In the genomic region with DNA sequence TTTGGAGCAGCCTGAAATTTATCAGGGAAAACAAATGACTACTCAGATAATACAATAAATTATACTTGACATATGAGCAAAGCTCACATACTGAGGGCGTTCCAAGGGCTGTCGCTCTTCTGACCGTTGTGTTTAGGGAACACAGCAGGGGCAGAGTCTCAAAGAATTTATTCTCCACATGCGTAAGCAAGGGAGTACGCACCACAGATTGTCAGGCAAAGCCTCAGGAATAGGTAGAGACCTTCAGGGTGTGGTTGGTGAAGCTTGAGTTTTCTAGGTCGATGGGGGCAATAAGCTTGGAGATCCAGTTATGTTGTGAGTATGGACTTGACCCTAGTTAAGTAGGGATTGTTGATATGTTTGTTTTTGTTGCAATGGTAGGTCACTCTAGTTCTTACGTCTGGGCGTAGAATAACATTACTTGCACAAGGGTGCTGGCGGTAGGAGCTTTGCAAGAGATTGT, we compare ENCODE assay signal across 1 cellular context.
TF ChIP-seq lines count a peak whose summit lies in the region.

No MANE protein-coding gene starts in this region.

TF ChIP-seq in GM23338, 12 proteins besides CTCF, POLR2A, EP300 and RAD21 (continued from another document):
- TF ChIP-seq ZNF462 (CRISPR knock-in tag; IDR thresholded peaks at IDR 0.05) (no peak), CREB1 (CRISPR knock-in tag; IDR thresholded peaks at IDR 0.05; ENCODE audit: low read depth) (no peak), ETS1 (IDR thresholded peaks at IDR 0.05) (no peak), POLR2AphosphoS5 (IDR thresholded peaks at IDR 0.05; ENCODE audit: low read depth) (no peak)
